Comparison of ENCODE assay signal across 8 cellular contexts in the genomic region with DNA sequence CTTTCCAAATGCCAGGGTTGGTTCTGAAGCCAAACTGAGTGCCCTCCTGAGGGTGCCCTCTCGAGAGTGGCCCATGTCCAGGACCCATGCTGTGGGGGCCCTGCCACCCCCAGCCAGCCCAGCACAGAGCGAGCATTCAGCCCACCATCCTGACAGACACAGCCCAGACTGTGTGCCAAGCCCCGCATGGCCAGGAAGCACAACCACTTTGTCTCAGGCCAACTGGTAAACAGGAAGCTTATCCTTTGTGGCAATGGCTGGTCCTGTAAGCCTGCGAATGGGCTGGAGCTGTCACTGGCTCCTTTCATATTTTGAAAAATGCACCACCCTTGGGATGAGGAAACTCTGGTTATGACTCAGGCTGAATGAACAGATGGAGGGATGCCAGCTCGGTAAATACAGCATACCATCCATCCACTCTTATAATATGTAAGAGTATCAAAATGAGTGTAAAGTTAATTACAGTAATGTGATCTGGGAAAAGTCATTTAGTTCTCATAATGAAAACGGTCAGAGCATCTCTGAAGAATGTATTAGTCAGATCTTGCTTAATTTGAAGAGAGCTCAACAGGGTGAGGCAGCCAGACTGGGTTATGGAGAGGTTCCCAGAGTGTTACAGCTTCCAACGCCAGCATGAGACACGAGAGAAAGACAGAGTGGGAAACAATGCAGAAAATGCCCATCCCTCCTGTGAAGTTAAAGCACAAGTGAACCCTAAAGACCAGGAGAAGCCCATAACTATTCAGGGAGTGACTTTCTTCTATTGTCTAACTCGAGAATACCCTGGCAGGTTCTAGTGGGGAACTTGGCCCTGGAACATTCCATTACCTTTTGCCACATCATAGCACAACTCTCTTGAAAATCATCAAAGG.
DNase-seq lines count a peak whose midpoint lies in the region; ATAC-seq and TF ChIP-seq lines count a peak whose summit lies in the region.

No MANE protein-coding gene starts in this region.

- H3K36me3 ChIP-seq in Loucy (ENCODE audit: insufficient read depth, low read length), result peaks cover 36% of the 10 kb centered on the region

- no peak overlapping the region for H2AFZ ChIP-seq in Loucy (ENCODE audit: low read length)

- no peaks in the 10 kb centered on the region for H3K9me2 ChIP-seq in Loucy (replicated peaks; ENCODE audit: low read depth, low read length)

- TF ChIP-seq CTCF in Loucy (conservative IDR thresholded peaks at IDR 0.05; ENCODE audit: low read length), result no peak

- no peaks in the 10 kb centered on the region for H3K9me3 ChIP-seq in Loucy (ENCODE audit: insufficient read depth, low read depth, low read length)

- H4K20me1 ChIP-seq in Loucy (ENCODE audit: insufficient read depth, low read length, poor library complexity, severe bottlenecking), result peaks cover 10% of the 10 kb centered on the region

- peak overlapping the region; percentile 64 for H3K4me3 ChIP-seq in Loucy (ENCODE audit: low read length, poor library complexity, severe bottlenecking)

- H3K9ac ChIP-seq in Loucy (ENCODE audit: low read depth, low read length, poor library complexity, severe bottlenecking), result peak overlapping the region; percentile 59

- H3K27me3 ChIP-seq in Loucy (ENCODE audit: insufficient read depth, low read length, poor library complexity, severe bottlenecking) (no peaks in the 10 kb centered on the region), layer of hippocampus (ENCODE audit: control insufficient read depth, insufficient read depth, low read length) (no peaks in the 10 kb centered on the region)

- H3K4me1 ChIP-seq in Loucy (ENCODE audit: insufficient read depth, low read length, poor library complexity, severe bottlenecking), result peaks cover 75% of the 10 kb centered on the region

- H3F3A ChIP-seq in Loucy (ENCODE audit: low read depth), result peaks cover 28% of the 10 kb centered on the region

- peak overlapping the region; percentile 86 for H3K27ac ChIP-seq in layer of hippocampus (ENCODE audit: low read depth, low read length)

- peak overlapping the region; percentile 89 for H3K4me2 ChIP-seq in Loucy (ENCODE audit: low read depth, low read length, poor library complexity, severe bottlenecking)

- ATAC-seq in GM21717 (IDR thresholded peaks at IDR 0.05; ENCODE audit: unreplicated experiment) (peak; percentile 23), GM21515 (IDR thresholded peaks at IDR 0.05; ENCODE audit: unreplicated experiment) (no peak)

- DNase-seq in DMS 273 (lab: John Stamatoyannopoulos, UW; ENCODE audit: unreplicated experiment) (peak; percentile 83), T-helper 2 cell (peak in 3 of 5 experiments; percentile 27 to 77 (median 31)), cerebellar nuclear complex (lab: John Stamatoyannopoulos, UW) (peak; percentile 21 to 59)
- DNase-seq in stimulated activated CD4-positive, alpha-beta T cell treated with anti-CD3 and anti-CD28 coated beads, Interleukin-2, amount 100 ng/mL, for 48 hours, result peak; percentile 45 to 58

- peaks cover 57% of the 10 kb centered on the region for H3K79me2 ChIP-seq in Loucy (ENCODE audit: insufficient read depth, low read length)

Comparison
In these comparisons a context has a peak if more than half of its experiments do, and no peak if none do; other contexts are left out.
1. DNase-seq: peak in every context shown above with its lines; median percentile 83 in DMS 273; 52 in stimulated activated CD4-positive, alpha-beta T cell treated with anti-CD3 and anti-CD28 coated beads, Interleukin-2, amount 100 ng/mL, for 48 hours; 40 in cerebellar nuclear complex; 31 in T-helper 2 cell.